ENCODE assay signal across 22 cellular contexts in genomic region chr3:155431856-155432570, GRCh38.
DNase-seq lines count a peak whose midpoint lies in the region; ATAC-seq and TF ChIP-seq lines count a peak whose summit lies in the region.
"Had no signal": no experiment of that assay in that cellular context is flagged by ENCODE, and none has a peak within 500 bp of the region (broad histone marks: within the 10 kb centered on the region; RNA-seq: fewer than 3 reads in every experiment).

No MANE protein-coding gene starts in this region.

- H3K9me3 ChIP-seq in mammary epithelial cell (replicated peaks; ENCODE audit: insufficient read depth, low read length) (peaks cover 10% of the 10 kb centered on the region), breast epithelium (peaks cover 11 to 29% of the 10 kb centered on the region in 2 donors)
- H3K9me3 ChIP-seq: BE2C had no signal

- H3K4me2 ChIP-seq in mammary epithelial cell (ENCODE audit: insufficient read depth, low read depth, low read length), result no peak overlapping the region

- H3K4me1 Mint-ChIP-seq in WTC11, result peaks cover 9% of the 10 kb centered on the region

- no peak for TF ChIP-seq POLR2A in breast epithelium (IDR thresholded peaks at IDR 0.05)

- no peaks in the 10 kb centered on the region for H4K20me1 ChIP-seq in mammary epithelial cell (ENCODE audit: insufficient read depth, low read length)

- no TSS peak for BruUV-seq in mammary epithelial cell (replicated peaks; lab: Mats Ljungman, UMichigan)

- H3K9me3 Mint-ChIP-seq in WTC11, result peaks cover 32% of the 10 kb centered on the region

- H3K27me3 ChIP-seq in mammary epithelial cell (ENCODE audit: insufficient read depth, low read length) (no peaks in the 10 kb centered on the region), breast epithelium (no peaks in the 10 kb centered on the region)
- H3K27me3 ChIP-seq: BE2C had no signal

- no peak overlapping the region for H3K27ac Mint-ChIP-seq in WTC11
- H3K27ac Mint-ChIP-seq: CD14-positive monocyte had no signal

- no peaks in the 10 kb centered on the region; the same call in 1 of the 2 replicates for H3K27me3 Mint-ChIP-seq in WTC11 (ENCODE audit: low read depth)

- dilution Hi-C loops in mammary epithelial cell (cut with HindIII; ENCODE audit: low sequenced_read_pairs), result no loop called here

- intact Hi-C loops in mammary epithelial cell (cut with micrococcal nuclease) (no loop called here), breast epithelium (cut with DNase I; ENCODE audit: low total_unique reads) (no loop called here)

- no peak for DNase-seq in mammary epithelial cell
- no peak for DNase-seq in breast epithelium (ENCODE audit: low spot score in 2 of 2)
- peak; percentile 30 for DNase-seq in KBM-7
- peak; percentile 19 to 52 for DNase-seq in NOMO-1 (lab: John Stamatoyannopoulos, UW; ENCODE audit: unreplicated experiment in 2 of 2)
- DNase-seq in cerebellar nuclear complex (lab: John Stamatoyannopoulos, UW), result no peak
- no peak for DNase-seq in WTC11 (ENCODE audit: low spot score)
- DNase-seq: BE2C, Calu3, DMS153, DND-41, KG1, NCI-H1105 treated with DMSO at 0.1 percent for 48 hours, NCI-H146, NCI-H1930, NCI-H2107, NCI-H748 treated with DMSO at 0.1 percent for 48 hours, RPMI8226, SHP77 had no signal

- in situ Hi-C loops in mammary epithelial cell (cut with MboI; ENCODE audit: low sequenced_read_pairs in 2 of 2), result no loop called here
- in situ Hi-C loops in KBM-7 (cut with MboI; ENCODE audit: low pct_unique_long_range_greater_than_20kb, low sequenced_read_pairs), result no loop called here

- H3K36me3 ChIP-seq in mammary epithelial cell (ENCODE audit: insufficient read depth, low read length), result no peaks in the 10 kb centered on the region
- no peaks in the 10 kb centered on the region for H3K36me3 ChIP-seq in breast epithelium
- H3K36me3 ChIP-seq: BE2C had no signal

- peak overlapping the region; percentile 9 for H2AFZ ChIP-seq in mammary epithelial cell (ENCODE audit: low read depth, low read length)

- H3K36me3 Mint-ChIP-seq in WTC11, result peaks cover 18% of the 10 kb centered on the region
- H3K36me3 Mint-ChIP-seq: CD14-positive monocyte had no signal

- TF ChIP-seq CTCF in mammary epithelial cell (conservative IDR thresholded peaks at IDR 0.05 in 1 of 2, IDR thresholded peaks at IDR 0.05 in 1 of 2; ENCODE audit: extremely low read depth in 1 of 2, insufficient read depth in 1 of 2, low read depth in 1 of 2, low read length in 2 of 2) (no peak), breast epithelium (IDR thresholded peaks at IDR 0.05) (no peak), WTC11 (IDR thresholded peaks at IDR 0.05) (no peak)

- H3K9ac ChIP-seq in mammary epithelial cell (ENCODE audit: insufficient read depth, low read length), result no peak overlapping the region

- no peak for ATAC-seq in WTC11
- ATAC-seq in HG03159 (IDR thresholded peaks at IDR 0.05; ENCODE audit: unreplicated experiment), result no peak
- ATAC-seq: HCT116 had no signal

- H3K27ac ChIP-seq in mammary epithelial cell (ENCODE audit: insufficient read depth, low read depth, low read length), result no peak overlapping the region
- no peak overlapping the region for H3K27ac ChIP-seq in breast epithelium
- H3K27ac ChIP-seq: 22Rv1 had no signal

- 78% methylated on average over 7 of the region's 7 CpGs for WGBS in mammary epithelial cell (ENCODE audit: low coverage, missing lambda C conversion rate)

- CTCF ChIA-PET in mammary epithelial cell (lab: Charles Lee; ENCODE audit: low non-redundant PET), result no interaction called here
- CTCF ChIA-PET in WTC11 (lab: Charles Lee), result no interaction called here

- no peak overlapping the region for H3K4me3 Mint-ChIP-seq in WTC11
- H3K4me3 Mint-ChIP-seq: CD14-positive monocyte had no signal

- H3K4me3 ChIP-seq in mammary epithelial cell (replicated peaks in 1 of 3; ENCODE audit: insufficient read depth in 1 of 3, low read depth in 2 of 3, low read length in 3 of 3) (no peak overlapping the region), breast epithelium (no peak overlapping the region)

- no peaks in the 10 kb centered on the region for H3K79me2 ChIP-seq in mammary epithelial cell (ENCODE audit: insufficient read depth, low read length)

- peaks cover 3% of the 10 kb centered on the region for H3K4me1 ChIP-seq in mammary epithelial cell (ENCODE audit: insufficient read depth, low read length)
- no peaks in the 10 kb centered on the region for H3K4me1 ChIP-seq in breast epithelium
- H3K4me1 ChIP-seq: BE2C had no signal

- POLR2A ChIA-PET in WTC11 (lab: Charles Lee), result no interaction called here

TF ChIP-seq in WTC11, 78 proteins besides CTCF, POLR2A, EP300 and RAD21:
- TF ChIP-seq KAT7 (CRISPR knock-in tag; IDR thresholded peaks at IDR 0.05; ENCODE audit: borderline replicate concordance) (no peak), JAZF1 (CRISPR knock-in tag; IDR thresholded peaks at IDR 0.05) (no peak), MXD4 (CRISPR knock-in tag; IDR thresholded peaks at IDR 0.05; ENCODE audit: borderline replicate concordance) (no peak), SMAD3 (CRISPR knock-in tag; IDR thresholded peaks at IDR 0.05; ENCODE audit: borderline replicate concordance) (no peak), TCF7 (CRISPR knock-in tag; IDR thresholded peaks at IDR 0.05; ENCODE audit: low read depth) (no peak), CREB1 (CRISPR knock-in tag; IDR thresholded peaks at IDR 0.05) (no peak), ZNF671 (CRISPR knock-in tag; IDR thresholded peaks at IDR 0.05) (no peak), ZNF423 (CRISPR knock-in tag; IDR thresholded peaks at IDR 0.05) (no peak), ZMAT4 (CRISPR knock-in tag; IDR thresholded peaks at IDR 0.05) (no peak)
- TF ChIP-seq, protein P1, sequence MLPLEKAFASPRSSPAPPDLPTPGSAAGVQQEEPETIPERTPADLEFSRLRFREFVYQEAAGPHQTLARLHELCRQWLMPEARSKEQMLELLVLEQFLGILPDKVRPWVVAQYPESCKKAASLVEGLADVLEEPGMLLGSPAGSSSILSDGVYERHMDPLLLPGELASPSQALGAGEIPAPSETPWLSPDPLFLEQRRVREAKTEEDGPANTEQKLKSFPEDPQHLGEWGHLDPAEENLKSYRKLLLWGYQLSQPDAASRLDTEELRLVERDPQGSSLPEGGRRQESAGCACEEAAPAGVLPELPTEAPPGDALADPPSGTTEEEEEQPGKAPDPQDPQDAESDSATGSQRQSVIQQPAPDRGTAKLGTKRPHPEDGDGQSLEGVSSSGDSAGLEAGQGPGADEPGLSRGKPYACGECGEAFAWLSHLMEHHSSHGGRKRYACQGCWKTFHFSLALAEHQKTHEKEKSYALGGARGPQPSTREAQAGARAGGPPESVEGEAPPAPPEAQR (CRISPR knock-in tag; IDR thresholded peaks at IDR 0.05), result no peak
- TF ChIP-seq, protein P2, sequence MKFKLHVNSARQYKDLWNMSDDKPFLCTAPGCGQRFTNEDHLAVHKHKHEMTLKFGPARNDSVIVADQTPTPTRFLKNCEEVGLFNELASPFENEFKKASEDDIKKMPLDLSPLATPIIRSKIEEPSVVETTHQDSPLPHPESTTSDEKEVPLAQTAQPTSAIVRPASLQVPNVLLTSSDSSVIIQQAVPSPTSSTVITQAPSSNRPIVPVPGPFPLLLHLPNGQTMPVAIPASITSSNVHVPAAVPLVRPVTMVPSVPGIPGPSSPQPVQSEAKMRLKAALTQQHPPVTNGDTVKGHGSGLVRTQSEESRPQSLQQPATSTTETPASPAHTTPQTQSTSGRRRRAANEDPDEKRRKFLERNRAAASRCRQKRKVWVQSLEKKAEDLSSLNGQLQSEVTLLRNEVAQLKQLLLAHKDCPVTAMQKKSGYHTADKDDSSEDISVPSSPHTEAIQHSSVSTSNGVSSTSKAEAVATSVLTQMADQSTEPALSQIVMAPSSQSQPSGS (CRISPR knock-in tag; IDR thresholded peaks at IDR 0.05; ENCODE audit: borderline replicate concordance, low read depth), result no peak
- TF ChIP-seq, protein P3, sequence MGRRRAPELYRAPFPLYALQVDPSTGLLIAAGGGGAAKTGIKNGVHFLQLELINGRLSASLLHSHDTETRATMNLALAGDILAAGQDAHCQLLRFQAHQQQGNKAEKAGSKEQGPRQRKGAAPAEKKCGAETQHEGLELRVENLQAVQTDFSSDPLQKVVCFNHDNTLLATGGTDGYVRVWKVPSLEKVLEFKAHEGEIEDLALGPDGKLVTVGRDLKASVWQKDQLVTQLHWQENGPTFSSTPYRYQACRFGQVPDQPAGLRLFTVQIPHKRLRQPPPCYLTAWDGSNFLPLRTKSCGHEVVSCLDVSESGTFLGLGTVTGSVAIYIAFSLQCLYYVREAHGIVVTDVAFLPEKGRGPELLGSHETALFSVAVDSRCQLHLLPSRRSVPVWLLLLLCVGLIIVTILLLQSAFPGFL (CRISPR knock-in tag; IDR thresholded peaks at IDR 0.05; ENCODE audit: borderline replicate concordance), result no peak

Comparison
In these comparisons a context has a peak if more than half of its experiments do, and no peak if none do; other contexts are left out.
1. DNase-seq: peak in KBM-7 (single experiment) and NOMO-1 (2 of 2); none in mammary epithelial cell (single experiment), breast epithelium (0 of 2), cerebellar nuclear complex (0 of 2) and WTC11 (single experiment).